In the genomic region with DNA sequence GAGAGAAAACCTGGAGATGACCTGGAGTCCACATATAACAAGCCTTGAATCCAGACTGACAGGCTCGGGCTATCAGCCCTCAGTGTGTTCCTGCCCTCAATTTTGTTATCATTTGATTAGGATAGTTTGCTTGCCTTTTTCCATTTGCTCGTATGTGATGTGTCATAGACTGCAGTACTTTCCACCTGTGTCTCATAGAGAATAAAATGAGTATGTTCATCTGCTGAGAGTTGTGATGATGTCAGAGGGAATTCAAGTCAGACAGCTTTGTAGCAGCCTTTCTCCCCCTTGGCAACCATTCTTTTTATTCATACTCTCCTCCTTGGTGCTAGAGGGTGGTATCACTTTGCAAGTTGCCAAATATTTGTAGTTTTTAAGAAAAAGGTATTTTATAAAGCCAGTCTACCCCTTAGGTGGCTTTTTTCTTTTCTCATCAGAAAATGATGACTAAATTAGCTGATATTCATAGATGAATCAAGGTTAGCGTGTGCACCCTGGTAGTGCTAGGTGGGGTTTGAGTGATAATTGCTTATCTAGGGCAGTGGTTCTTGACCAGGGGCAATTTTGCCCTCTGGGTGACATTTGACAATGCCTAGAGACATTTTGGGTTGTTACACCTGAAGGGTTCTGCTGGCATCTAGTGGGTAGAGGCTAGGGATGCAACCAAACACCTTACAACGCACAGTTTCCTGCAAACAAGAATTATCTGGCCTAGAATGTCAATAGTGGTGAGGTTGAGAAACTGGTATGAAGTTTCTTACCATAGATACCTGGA, we compare ENCODE assay signal across 1 cellular context.
TF ChIP-seq lines count a peak whose summit lies in the region.

No MANE protein-coding gene starts in this region.

TF ChIP-seq in IMR-90, 13 proteins besides CTCF, POLR2A, EP300 and RAD21:
- TF ChIP-seq CHD1 (IDR thresholded peaks at IDR 0.05; ENCODE audit: low read depth, low read length) (no peak), SMC3 (IDR thresholded peaks at IDR 0.05; ENCODE audit: low read depth, low read length) (no peak), MXI1 (IDR thresholded peaks at IDR 0.05; ENCODE audit: borderline replicate concordance, low read depth, low read length) (no peak), FOS (IDR thresholded peaks at IDR 0.05; ENCODE audit: low read depth, low read length) (no peak), NFE2L2 (IDR thresholded peaks at IDR 0.05; ENCODE audit: low read depth, low read length) (no peak), BHLHE40 (IDR thresholded peaks at IDR 0.05; ENCODE audit: low read depth, low read length) (no peak), MAZ (IDR thresholded peaks at IDR 0.05; ENCODE audit: borderline replicate concordance, low read depth, low read length) (no peak), RFX5 (IDR thresholded peaks at IDR 0.05; ENCODE audit: low read depth, low read length) (no peak), MAFK (IDR thresholded peaks at IDR 0.05; ENCODE audit: low read depth, low read length) (no peak), CEBPB (IDR thresholded peaks at IDR 0.05; ENCODE audit: low read depth, low read length) (no peak), RCOR1 (IDR thresholded peaks at IDR 0.05; ENCODE audit: insufficient replicate concordance, low read length) (no peak)
- TF ChIP-seq, protein P1, sequence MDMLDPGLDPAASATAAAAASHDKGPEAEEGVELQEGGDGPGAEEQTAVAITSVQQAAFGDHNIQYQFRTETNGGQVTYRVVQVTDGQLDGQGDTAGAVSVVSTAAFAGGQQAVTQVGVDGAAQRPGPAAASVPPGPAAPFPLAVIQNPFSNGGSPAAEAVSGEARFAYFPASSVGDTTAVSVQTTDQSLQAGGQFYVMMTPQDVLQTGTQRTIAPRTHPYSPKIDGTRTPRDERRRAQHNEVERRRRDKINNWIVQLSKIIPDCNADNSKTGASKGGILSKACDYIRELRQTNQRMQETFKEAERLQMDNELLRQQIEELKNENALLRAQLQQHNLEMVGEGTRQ (IDR thresholded peaks at IDR 0.05; ENCODE audit: low read depth, low read length): no peak
- TF ChIP-seq, protein P2, sequence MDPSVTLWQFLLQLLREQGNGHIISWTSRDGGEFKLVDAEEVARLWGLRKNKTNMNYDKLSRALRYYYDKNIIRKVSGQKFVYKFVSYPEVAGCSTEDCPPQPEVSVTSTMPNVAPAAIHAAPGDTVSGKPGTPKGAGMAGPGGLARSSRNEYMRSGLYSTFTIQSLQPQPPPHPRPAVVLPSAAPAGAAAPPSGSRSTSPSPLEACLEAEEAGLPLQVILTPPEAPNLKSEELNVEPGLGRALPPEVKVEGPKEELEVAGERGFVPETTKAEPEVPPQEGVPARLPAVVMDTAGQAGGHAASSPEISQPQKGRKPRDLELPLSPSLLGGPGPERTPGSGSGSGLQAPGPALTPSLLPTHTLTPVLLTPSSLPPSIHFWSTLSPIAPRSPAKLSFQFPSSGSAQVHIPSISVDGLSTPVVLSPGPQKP (IDR thresholded peaks at IDR 0.05; ENCODE audit: borderline replicate concordance, low read depth, low read length): no peak
